In the genomic region with DNA sequence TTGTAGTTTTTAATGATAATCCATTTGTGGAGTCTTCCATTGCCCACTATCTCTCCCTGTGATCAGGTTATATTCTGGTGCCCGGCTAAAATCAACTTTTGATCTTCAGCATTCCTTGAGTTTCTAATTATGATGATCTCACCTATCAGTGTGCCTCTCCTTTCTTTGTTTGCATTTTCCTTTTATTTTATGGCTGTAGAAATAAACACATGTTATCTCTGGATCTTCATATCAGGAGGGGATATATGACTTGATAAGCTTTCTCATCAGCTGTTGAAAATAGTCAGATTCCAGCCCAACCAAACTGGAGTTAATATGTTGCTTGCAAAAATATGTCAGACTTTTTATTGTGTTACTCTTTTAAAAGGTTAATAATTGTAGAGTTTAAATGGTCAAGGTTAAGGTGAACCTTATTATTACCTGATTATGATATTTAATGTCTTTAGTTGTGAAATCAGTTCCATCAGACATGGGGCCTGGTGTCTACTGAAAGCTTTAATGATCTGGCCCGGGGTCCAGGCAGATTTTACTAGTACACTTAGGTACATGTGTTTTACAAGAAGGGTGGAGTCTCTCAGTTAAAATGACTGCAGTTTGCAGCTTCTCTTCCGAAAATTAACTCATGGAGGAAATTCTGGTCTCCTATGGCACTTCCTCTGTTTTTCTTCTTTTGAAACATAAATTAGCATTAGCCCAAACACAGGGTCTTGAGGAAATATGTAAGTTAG, we compare ENCODE assay signal across 11 cellular contexts. TPM values are rescaled to one million over a fixed set of nuclear protein-coding genes. Genes with fewer than 3 reads are reported as not detected.
"Had no signal": no experiment of that assay in that cellular context is flagged by ENCODE, and none has a peak within 500 bp of the region (broad histone marks: within the 10 kb centered on the region; RNA-seq: fewer than 3 reads in every experiment).

No MANE protein-coding gene starts in this region.

- H3K4me1 Mint-ChIP-seq: GM23338, IgD-negative memory B cell had no signal

- H3K36me3 Mint-ChIP-seq: IgD-negative memory B cell had no signal

- H3K9me3 Mint-ChIP-seq: GM23338 had no signal

- H3K27ac Mint-ChIP-seq: HFFc6, IgD-negative memory B cell had no signal

- ATAC-seq: GM23338, HCT116, HepG2 had no signal

- H3K27me3 Mint-ChIP-seq: IgD-negative memory B cell had no signal

- H3K36me3 ChIP-seq: HAP-1 had no signal

- H3K27ac ChIP-seq: HL-60 had no signal

- H3K9me3 ChIP-seq: HAP-1 had no signal

- H3K4me2 ChIP-seq: GM23338 had no signal

- H3K4me3 Mint-ChIP-seq: GM23338, HFFc6, IgD-negative memory B cell had no signal

- H3K4me1 ChIP-seq: HAP-1 had no signal

- H2AFZ ChIP-seq: GM23338 had no signal

- DNase-seq: H7, HFFc6, KBM-7 had no signal

- H3K4me3 ChIP-seq: GM23338, HAP-1 had no signal

RNA-seq across cellular contexts. Expression of a gene that starts 12.8 kb away (rescaled TPM):
- total RNA-seq: GM23338, H4, H7, HepG2, HFFc6, HT1080 had no signal
- polyA plus RNA-seq: GM23338, HepG2, IgD-negative memory B cell had no signal

RNA-seq across cellular contexts. Expression of a gene that starts 19.3 kb away (rescaled TPM):
- total RNA-seq: GM23338, H4, H7, HepG2, HFFc6, HT1080 had no signal
- polyA plus RNA-seq: GM23338, HepG2, IgD-negative memory B cell had no signal

RNA-seq across cellular contexts. Expression of a gene that starts 50.1 kb away (rescaled TPM):
- total RNA-seq: GM23338, H4, H7, HepG2, HFFc6, HT1080 had no signal
- polyA plus RNA-seq: GM23338, HepG2, IgD-negative memory B cell had no signal

RNA-seq across cellular contexts. Expression of a gene that starts 54.1 kb away (rescaled TPM):
- total RNA-seq: GM23338, H4, H7, HepG2, HFFc6, HT1080 had no signal
- polyA plus RNA-seq: GM23338, HepG2, IgD-negative memory B cell had no signal
